In genomic region chr6:161370882-161371281, GRCh38 we compare ENCODE assay signal across 8 cellular contexts.
DNase-seq lines count a peak whose midpoint lies in the region; ATAC-seq and TF ChIP-seq lines count a peak whose summit lies in the region.

No MANE protein-coding gene starts in this region.

- no peaks in the 10 kb centered on the region for H4K20me1 ChIP-seq in IMR-90 (ENCODE audit: insufficient read depth, low read length)

- in situ Hi-C loops in IMR-90 (cut with MboI; ENCODE audit: low sequenced_read_pairs) = loop anchor here (5.0 to 10.0 kb wide), 2 partner anchors 226 to 844 kb away; no protein-coding TSS in a partner anchor

- no peak overlapping the region for H3K4ac ChIP-seq in IMR-90 (ENCODE audit: low read depth, low read length)

- TF ChIP-seq POLR2A in IMR-90 (IDR thresholded peaks at IDR 0.05; ENCODE audit: low read depth, low read length) (peak; percentile 29; the same call in 1 of the 2 replicates), uterus (IDR thresholded peaks at IDR 0.05) (no peak)

- TF ChIP-seq CTCF in IMR-90 (conservative IDR thresholded peaks at IDR 0.05; ENCODE audit: low read depth, low read length) (peak; percentile 94), foreskin keratinocyte (conservative IDR thresholded peaks at IDR 0.05) (peak; percentile 98), uterus (IDR thresholded peaks at IDR 0.05) (peak; percentile 80 to 86 (median 82))

- H3K79me1 ChIP-seq in IMR-90 (ENCODE audit: low read depth in 1 of 2, low read length in 2 of 2) = no peaks in the 10 kb centered on the region

- no peaks in the 10 kb centered on the region for H3K27me3 Mint-ChIP-seq in activated T-helper 2 cell treated with anti-CD3 and anti-CD28 coated beads, Interferon-gamma antibody, Interleukin-2, Interleukin-4, amounts not matched to agents 10 μg/mL and 5 μg/mL and 100 μg/mL, durations not matched to agents 14 hours and 24 hours and 36 hours (ENCODE audit: low read depth)

- H4K5ac ChIP-seq in IMR-90 (ENCODE audit: low read depth, low read length) = no peak overlapping the region

- H4K8ac ChIP-seq in IMR-90 (ENCODE audit: low read depth in 2 of 2, low read length in 2 of 2) = no peak overlapping the region

- no peaks in the 10 kb centered on the region for H3K9me1 ChIP-seq in IMR-90 (ENCODE audit: insufficient read depth, low read length)

- no peak overlapping the region for H2AFZ ChIP-seq in IMR-90 (replicated peaks; ENCODE audit: low read length, poor library complexity)

- H3K4me1 Mint-ChIP-seq in activated T-helper 2 cell treated with anti-CD3 and anti-CD28 coated beads, Interferon-gamma antibody, Interleukin-2, Interleukin-4, amounts not matched to agents 10 μg/mL and 5 μg/mL and 100 μg/mL, durations not matched to agents 14 hours and 24 hours and 36 hours (ENCODE audit: low read depth) = peaks cover 1% of the 10 kb centered on the region

- H3K36me3 Mint-ChIP-seq in activated T-helper 2 cell treated with anti-CD3 and anti-CD28 coated beads, Interferon-gamma antibody, Interleukin-2, Interleukin-4, amounts not matched to agents 10 μg/mL and 5 μg/mL and 100 μg/mL, durations not matched to agents 14 hours and 24 hours and 36 hours (ENCODE audit: low read depth) = no peaks in the 10 kb centered on the region

- intact Hi-C loops in IMR-90 (cut with micrococcal nuclease) (loop anchor here (1.0 to 5.0 kb wide), 8 partner anchors 96 to 579 kb away; partner anchors contain the start of genes AGPAT4 and MAP3K4), uterus (cut with DNase I; ENCODE audit: low total_unique reads) (loop anchor here (5.0 to 10.0 kb wide), 2 partner anchors 234 to 446 kb away; no protein-coding TSS in a partner anchor)
- intact Hi-C loops in activated T-helper 2 cell treated with anti-CD3 and anti-CD28 coated beads, Interferon-gamma antibody, Interleukin-2, Interleukin-4, amounts not matched to agents 10 μg/mL and 5 μg/mL and 100 μg/mL, durations not matched to agents 14 hours and 24 hours and 36 hours (cut with micrococcal nuclease) = loop anchor here (5.0 kb wide), 3 partner anchors 219 to 379 kb away; partner anchors contain the start of gene MAP3K4

- no peak overlapping the region for H3K27ac Mint-ChIP-seq in activated T-helper 2 cell treated with anti-CD3 and anti-CD28 coated beads, Interferon-gamma antibody, Interleukin-2, Interleukin-4, amounts not matched to agents 10 μg/mL and 5 μg/mL and 100 μg/mL, durations not matched to agents 14 hours and 24 hours and 36 hours

- H2BK15ac ChIP-seq in IMR-90 (ENCODE audit: low read depth, low read length) = no peak overlapping the region

- H3K9ac ChIP-seq in IMR-90 (ENCODE audit: low read depth, low read length) = no peak overlapping the region

- peak; percentile 96 for TF ChIP-seq RAD21 in IMR-90 (IDR thresholded peaks at IDR 0.05; ENCODE audit: low read length)

- H3K4me3 Mint-ChIP-seq in activated T-helper 2 cell treated with anti-CD3 and anti-CD28 coated beads, Interferon-gamma antibody, Interleukin-2, Interleukin-4, amounts not matched to agents 10 μg/mL and 5 μg/mL and 100 μg/mL, durations not matched to agents 14 hours and 24 hours and 36 hours (ENCODE audit: low read depth) = no peak overlapping the region

- 25% methylated on average over 2 of the region's 9 CpGs; no CpG with 5 or more reads in 1 of the 2 experiments for WGBS in IMR-90 (ENCODE audit: extremely low coverage in 2 of 2, insufficient read length in 1 of 2), 2 experiments

- no peaks in the 10 kb centered on the region for H3K9me3 Mint-ChIP-seq in activated T-helper 2 cell treated with anti-CD3 and anti-CD28 coated beads, Interferon-gamma antibody, Interleukin-2, Interleukin-4, amounts not matched to agents 10 μg/mL and 5 μg/mL and 100 μg/mL, durations not matched to agents 14 hours and 24 hours and 36 hours

- no peak overlapping the region for H3K18ac ChIP-seq in IMR-90 (ENCODE audit: low read depth, low read length)

- H2AK5ac ChIP-seq in IMR-90 (ENCODE audit: low read depth, low read length) = no peak overlapping the region

- POLR2A ChIA-PET in IMR-90 (lab: Charles Lee; ENCODE audit: unreplicated experiment) = no interaction called here

- H3K27ac ChIP-seq in IMR-90 (ENCODE audit: insufficient read depth, low read length) (no peak overlapping the region), foreskin keratinocyte (no peak overlapping the region), uterus (no peak overlapping the region)

- dilution Hi-C loops in IMR-90 (cut with HindIII; ENCODE audit: low sequenced_read_pairs, unreplicated experiment) = no loop called here

- H3K4me1 ChIP-seq in IMR-90 (ENCODE audit: control insufficient read depth, insufficient read depth, low read length) (no peaks in the 10 kb centered on the region), foreskin keratinocyte (peaks cover 6% of the 10 kb centered on the region), uterus (no peaks in the 10 kb centered on the region)

- no peak overlapping the region for H4K91ac ChIP-seq in IMR-90 (ENCODE audit: insufficient read depth, low read depth, low read length)

- H2BK5ac ChIP-seq in IMR-90 (ENCODE audit: low read depth, low read length, poor library complexity, severe bottlenecking) = no peak overlapping the region

- H3K4me3 ChIP-seq in IMR-90 (ENCODE audit: insufficient read depth, low read depth, low read length) = no peak overlapping the region
- H3K4me3 ChIP-seq in uterus = no peak overlapping the region

- DNase-seq in EL (peak; percentile 52), IMR-90 (peak; percentile 71), RPMI7951 (ENCODE audit: low read depth) (peak; percentile 64), foreskin keratinocyte (peak; percentile 35 to 63), pons (ENCODE audit: low spot score) (peak; percentile 75), uterus (peak; percentile 44 to 55)
- peak; percentile 51 for DNase-seq in activated T-helper 2 cell treated with anti-CD3 and anti-CD28 coated beads, Interferon-gamma antibody, Interleukin-2, Interleukin-4, amounts not matched to agents 10 μg/mL and 5 μg/mL and 100 μg/mL, durations not matched to agents 14 hours and 24 hours and 36 hours (ENCODE audit: low spot score)

- H3K23ac ChIP-seq in IMR-90 (ENCODE audit: low read depth, low read length) = no peak overlapping the region

- no peak overlapping the region for H3K4me2 ChIP-seq in IMR-90 (ENCODE audit: low read depth, low read length)

- CTCF ChIA-PET in IMR-90 (lab: Yijun Ruan, JAX) = interaction anchor here (0.6 to 2.2 kb wide), 21 partner anchors 15 to 1345 kb away, joined by 3 to 42 read pairs (median 3); partner anchors contain the start of genes AGPAT4 and MAP3K4

- H2AK9ac ChIP-seq in IMR-90 (replicated peaks; ENCODE audit: low read depth, low read length, poor library complexity) = no peak overlapping the region

- ATAC-seq in GM21529 (IDR thresholded peaks at IDR 0.05; ENCODE audit: unreplicated experiment) (peak; percentile 87), IMR-90 (ENCODE audit: low read depth) (peak; percentile 81), foreskin keratinocyte (peak; percentile 68)

- H3K14ac ChIP-seq in IMR-90 (replicated peaks; ENCODE audit: low read depth, low read length) = no peak overlapping the region

- no peak overlapping the region for H3K56ac ChIP-seq in IMR-90 (ENCODE audit: extremely low read depth, insufficient read depth, low read length)

- BruUV-seq in IMR-90 (replicated peaks; lab: Mats Ljungman, UMichigan) = no TSS peak

- H3K36me3 ChIP-seq in IMR-90 (ENCODE audit: control insufficient read depth, insufficient read depth, low read length) = no peaks in the 10 kb centered on the region
- no peaks in the 10 kb centered on the region for H3K36me3 ChIP-seq in uterus

- H3K9me3 ChIP-seq in IMR-90 (ENCODE audit: control insufficient read depth, insufficient read depth, low read length) = no peaks in the 10 kb centered on the region
- no peaks in the 10 kb centered on the region for H3K9me3 ChIP-seq in uterus

- no peak overlapping the region for H2BK20ac ChIP-seq in IMR-90 (ENCODE audit: low read depth, low read length)

- no peaks in the 10 kb centered on the region for H3K27me3 ChIP-seq in IMR-90 (ENCODE audit: control insufficient read depth, insufficient read depth, low read length)
- H3K27me3 ChIP-seq in foreskin keratinocyte = no peaks in the 10 kb centered on the region
- H3K27me3 ChIP-seq in uterus = no peaks in the 10 kb centered on the region

- no peak overlapping the region for H2BK120ac ChIP-seq in IMR-90 (ENCODE audit: low read depth, low read length)

TF ChIP-seq in IMR-90, 13 proteins besides CTCF, POLR2A, EP300 and RAD21:
- TF ChIP-seq BHLHE40 (IDR thresholded peaks at IDR 0.05; ENCODE audit: low read depth, low read length) (no peak), SMC3 (IDR thresholded peaks at IDR 0.05; ENCODE audit: low read depth, low read length) (peak; percentile 97), RFX5 (IDR thresholded peaks at IDR 0.05; ENCODE audit: low read depth, low read length) (no peak), MXI1 (IDR thresholded peaks at IDR 0.05; ENCODE audit: borderline replicate concordance, low read depth, low read length) (no peak)
TF ChIP-seq in IMR-90: peak in this region for 1.
